15 cellular contexts compared by ENCODE assay signal in genomic region chr7:107951896-107952295, GRCh38. TPM values are rescaled to one million over a fixed set of nuclear protein-coding genes. Genes with fewer than 3 reads are reported as not detected.
DNase-seq lines count a peak whose midpoint lies in the region; ATAC-seq and TF ChIP-seq lines count a peak whose summit lies in the region.
"Had no signal": no experiment of that assay in that cellular context is flagged by ENCODE, and none has a peak within 500 bp of the region (broad histone marks: within the 10 kb centered on the region; RNA-seq: fewer than 3 reads in every experiment).

No MANE protein-coding gene starts in this region.

- no peaks in the 10 kb centered on the region for H3K9me3 Mint-ChIP-seq in chondrocyte (ENCODE audit: low read depth)
- H3K9me3 Mint-ChIP-seq in mesothelial cell of epicardium = no peaks in the 10 kb centered on the region
- H3K9me3 Mint-ChIP-seq: activated naive CD4-positive, alpha-beta T cell treated with anti-CD3 and anti-CD28 coated beads for 36 hours; CD8-positive, alpha-beta memory T cell had no signal

- DNase-seq in left ventricle myocardium superior (peak; percentile 43), Right ventricle myocardium inferior (ENCODE audit: missing footprints) (no peak), chondrocyte (ENCODE audit: low spot score) (no peak), mesothelial cell of epicardium (ENCODE audit: low spot score in 2 of 2, unreplicated experiment in 2 of 2) (no peak), uterus (no peak), ascending aorta (ENCODE audit: low spot score in 2 of 2) (no peak), middle frontal gyrus (ENCODE audit: extremely low spot score, low spot score) (no peak)
- DNase-seq: activated CD4-positive, alpha-beta T cell treated with anti-CD3 and anti-CD28 coated beads for 1 hour; activated naive CD4-positive, alpha-beta T cell treated with anti-CD3 and anti-CD28 coated beads for 36 hours; CD8-positive, alpha-beta memory T cell; foreskin fibroblast; NCI-H2081 treated with DMSO at 0.1 percent for 48 hours had no signal

- peaks cover 64% of the 10 kb centered on the region for H3K4me1 Mint-ChIP-seq in chondrocyte (ENCODE audit: low read depth)
- H3K4me1 Mint-ChIP-seq in mesothelial cell of epicardium = peaks cover 55% of the 10 kb centered on the region
- H3K4me1 Mint-ChIP-seq: CD8-positive, alpha-beta memory T cell had no signal

- TF ChIP-seq POLR2A in uterus (IDR thresholded peaks at IDR 0.05) = no peak

- H3K27me3 Mint-ChIP-seq in chondrocyte (ENCODE audit: low read depth) (no peaks in the 10 kb centered on the region), mesothelial cell of epicardium (ENCODE audit: low read depth) (no peaks in the 10 kb centered on the region)

- H3K36me3 ChIP-seq in uterus = no peaks in the 10 kb centered on the region
- peaks cover 14 to 62% of the 10 kb centered on the region in 2 donors for H3K36me3 ChIP-seq in ascending aorta
- H3K36me3 ChIP-seq: cardiac muscle cell had no signal

- TF ChIP-seq CTCF in chondrocyte (IDR thresholded peaks at IDR 0.05) = no peak
- TF ChIP-seq CTCF in mesothelial cell of epicardium (IDR thresholded peaks at IDR 0.05; ENCODE audit: unreplicated experiment) = no peak
- no peak for TF ChIP-seq CTCF in uterus (IDR thresholded peaks at IDR 0.05)
- TF ChIP-seq CTCF in ascending aorta (IDR thresholded peaks at IDR 0.05) = no peak

- H3K27ac ChIP-seq in uterus = peak overlapping the region; percentile 29 to 50
- no peak overlapping the region for H3K27ac ChIP-seq in ascending aorta
- H3K27ac ChIP-seq: cardiac muscle cell had no signal

- H3K27me3 ChIP-seq in uterus (no peaks in the 10 kb centered on the region), ascending aorta (no peaks in the 10 kb centered on the region)
- H3K27me3 ChIP-seq: cardiac muscle cell had no signal

- H3K9me3 ChIP-seq in uterus (no peaks in the 10 kb centered on the region), ascending aorta (no peaks in the 10 kb centered on the region)

- H3K4me3 Mint-ChIP-seq in chondrocyte (ENCODE audit: unreplicated experiment) (no peak overlapping the region), mesothelial cell of epicardium (no peak overlapping the region)
- H3K4me3 Mint-ChIP-seq: activated naive CD4-positive, alpha-beta T cell treated with anti-CD3 and anti-CD28 coated beads for 36 hours; CD8-positive, alpha-beta memory T cell had no signal

- H3K36me3 Mint-ChIP-seq in chondrocyte (ENCODE audit: low read depth) (peaks cover 59% of the 10 kb centered on the region), mesothelial cell of epicardium (peaks cover 54% of the 10 kb centered on the region)
- H3K36me3 Mint-ChIP-seq: CD8-positive, alpha-beta memory T cell had no signal

- intact Hi-C loops in left ventricle myocardium superior (cut with micrococcal nuclease) = loop anchor here (10.0 kb wide), 1 partner anchor 53 kb away; the partner anchor contains the start of gene LAMB1
- intact Hi-C loops in Right ventricle myocardium inferior (cut with DNase I) = no loop called here
- intact Hi-C loops in uterus (cut with DNase I; ENCODE audit: low total_unique reads) = no loop called here
- intact Hi-C loops in ascending aorta (cut with DNase I) = no loop called here

- no peak overlapping the region for H3K4me3 ChIP-seq in uterus
- H3K4me3 ChIP-seq in ascending aorta = no peak overlapping the region
- H3K4me3 ChIP-seq: cardiac muscle cell had no signal

- peak overlapping the region; percentile 74 for H3K27ac Mint-ChIP-seq in chondrocyte (ENCODE audit: unreplicated experiment)
- H3K27ac Mint-ChIP-seq in mesothelial cell of epicardium = peak overlapping the region; percentile 95
- H3K27ac Mint-ChIP-seq: activated naive CD4-positive, alpha-beta T cell treated with anti-CD3 and anti-CD28 coated beads for 36 hours; CD8-positive, alpha-beta memory T cell had no signal

- ATAC-seq in left ventricle myocardium superior = peak; percentile 21
- no peak for ATAC-seq in Right ventricle myocardium inferior
- no peak for ATAC-seq in HG03175 (IDR thresholded peaks at IDR 0.05; ENCODE audit: unreplicated experiment)

- H3K4me1 ChIP-seq in uterus (no peaks in the 10 kb centered on the region), ascending aorta (peaks cover 8 to 28% of the 10 kb centered on the region in 2 donors)

RNA-seq across cellular contexts. Expression of gene LAMB1, which starts 51.1 kb away (rescaled TPM):
- total RNA-seq in left ventricle myocardium superior (56.1 TPM), Right ventricle myocardium inferior (83.2 TPM), chondrocyte (405 to 481 TPM (median 466 TPM) in 3 replicates), mesothelial cell of epicardium (556 to 593 TPM (median 584 TPM) in 3 replicates), uterus (100 to 1,000 TPM in 3 of 4 donors, 10 to 100 TPM in 1; 87.9 to 322 (median 200) TPM), ascending aorta (198 TPM)
- total RNA-seq: CD8-positive, alpha-beta memory T cell; T-helper 1 cell treated with Interleukin-12 subunit alpha and Interleukin-12 subunit beta and Interleukin-4 antibody, amounts not matched to agents 30 ng/mL and 1 ng/mL, for 36 hours had no signal

Comparison
In these comparisons a context has a peak if more than half of its experiments do, and no peak if none do; other contexts are left out.
1. H3K27ac ChIP-seq: peak in uterus (2 of 2); none in ascending aorta (0 of 2).